ENCODE assay signal across 9 cellular contexts in genomic region chr4:142416711-142417275, GRCh38.
DNase-seq lines count a peak whose midpoint lies in the region; ATAC-seq and TF ChIP-seq lines count a peak whose summit lies in the region.
"Had no signal": no experiment of that assay in that cellular context is flagged by ENCODE, and none has a peak within 500 bp of the region (broad histone marks: within the 10 kb centered on the region; RNA-seq: fewer than 3 reads in every experiment).

No MANE protein-coding gene starts in this region.

- peak overlapping the region; percentile 52 for H3K4me2 ChIP-seq in GM23248 (ENCODE audit: unreplicated experiment)

- H3K4me3 ChIP-seq in GM23248 (no peak overlapping the region), RWPE2 (ENCODE audit: severe bottlenecking) (no peak overlapping the region), choroid plexus epithelial cell (ENCODE audit: low read depth, low read length) (no peak overlapping the region)
- H3K4me3 ChIP-seq: suprapubic skin had no signal

- H3K9me3 ChIP-seq in GM23248 (ENCODE audit: low read depth) (no peaks in the 10 kb centered on the region), RWPE2 (ENCODE audit: severe bottlenecking) (no peaks in the 10 kb centered on the region)
- H3K9me3 ChIP-seq: suprapubic skin had no signal

- H3K9me3 Mint-ChIP-seq in neural crest cell, result peaks cover 5% of the 10 kb centered on the region

- peak overlapping the region; percentile 14 for H3K27ac Mint-ChIP-seq in neural crest cell (ENCODE audit: unreplicated experiment)

- H2AFZ ChIP-seq in GM23248, result peak overlapping the region; percentile 60

- H3K27ac ChIP-seq in GM23248 (peak overlapping the region; percentile 41), RWPE2 (ENCODE audit: poor library complexity, severe bottlenecking) (peak overlapping the region; percentile 73)
- H3K27ac ChIP-seq: suprapubic skin had no signal

- no peaks in the 10 kb centered on the region for H3K36me3 Mint-ChIP-seq in neural crest cell (ENCODE audit: low read depth)

- H3K27me3 ChIP-seq in GM23248 (replicated peaks; ENCODE audit: insufficient read depth), result no peaks in the 10 kb centered on the region
- no peaks in the 10 kb centered on the region for H3K27me3 ChIP-seq in RWPE2 (ENCODE audit: insufficient read depth, poor library complexity, severe bottlenecking)
- H3K27me3 ChIP-seq: suprapubic skin had no signal

- no peaks in the 10 kb centered on the region for H3K27me3 Mint-ChIP-seq in neural crest cell (ENCODE audit: low read depth)

- H3K36me3 ChIP-seq in GM23248 (ENCODE audit: low read depth) (no peaks in the 10 kb centered on the region), RWPE2 (ENCODE audit: low read depth) (no peaks in the 10 kb centered on the region)
- H3K36me3 ChIP-seq: suprapubic skin had no signal

- TF ChIP-seq CTCF in RWPE2 (IDR thresholded peaks at IDR 0.05; ENCODE audit: poor library complexity, severe bottlenecking) (no peak), choroid plexus epithelial cell (conservative IDR thresholded peaks at IDR 0.05; ENCODE audit: low read depth, low read length) (no peak), neural crest cell (conservative IDR thresholded peaks at IDR 0.05) (no peak)

- H3K9ac ChIP-seq in GM23248, result no peak overlapping the region

- peaks cover 13% of the 10 kb centered on the region; the same call in 1 of the 2 replicates for H3F3A ChIP-seq in GM23248 (ENCODE audit: insufficient read depth)

- in situ Hi-C loops in GM23248 (cut with MboI), result no loop called here

- H3K4me1 Mint-ChIP-seq in neural crest cell, result peaks cover 22% of the 10 kb centered on the region

- H3K4me1 ChIP-seq in GM23248 (ENCODE audit: insufficient read depth) (peaks cover 16% of the 10 kb centered on the region), RWPE2 (ENCODE audit: insufficient read depth, poor library complexity, severe bottlenecking) (peaks cover 20% of the 10 kb centered on the region)
- H3K4me1 ChIP-seq: suprapubic skin had no signal

- ATAC-seq in RWPE2 (ENCODE audit: low read depth) (peak; percentile 83), GM18907 (IDR thresholded peaks at IDR 0.05; ENCODE audit: unreplicated experiment) (no peak)

- H3K9me2 ChIP-seq in GM23248 (ENCODE audit: insufficient read depth), result no peaks in the 10 kb centered on the region

- no peak overlapping the region for H3K4me3 Mint-ChIP-seq in neural crest cell

- H4K20me1 ChIP-seq in GM23248 (ENCODE audit: insufficient read depth), result no peaks in the 10 kb centered on the region

- 56 to 63% methylated on average over 5 of the region's 5 CpGs for WGBS in GM23248 (ENCODE audit: low coverage in 1 of 2, low lambda C conversion rate in 2 of 2, missing lambda C conversion rate in 2 of 2), 2 experiments

- H3K79me2 ChIP-seq in GM23248 (ENCODE audit: insufficient read depth), result no peaks in the 10 kb centered on the region

- peak; percentile 52 for DNase-seq in GM23248
- DNase-seq in RWPE2 (ENCODE audit: low spot score), result no peak
- DNase-seq in choroid plexus epithelial cell (ENCODE audit: low read depth), result peak; percentile 56
- no peak for DNase-seq in neural crest cell (ENCODE audit: low read depth, low spot score)
- no peak for DNase-seq in dedifferentiated amniotic fluid mesenchymal stem cell (ENCODE audit: extremely low spot score)
- no peak for DNase-seq in NOMO-1 treated with dmso at 0.1 percent for 144 hours (lab: John Stamatoyannopoulos, UW; ENCODE audit: unreplicated experiment)
- DNase-seq: GDM1 had no signal

Comparison
In these comparisons a context has a peak if more than half of its experiments do, and no peak if none do; other contexts are left out.
1. DNase-seq: peak in GM23248 (single experiment) and choroid plexus epithelial cell (single experiment); none in RWPE2 (single experiment), neural crest cell (single experiment), dedifferentiated amniotic fluid mesenchymal stem cell (single experiment) and NOMO-1 treated with dmso at 0.1 percent for 144 hours (single experiment).